Comparison of ENCODE assay signal across 8 cellular contexts in the genomic region with DNA sequence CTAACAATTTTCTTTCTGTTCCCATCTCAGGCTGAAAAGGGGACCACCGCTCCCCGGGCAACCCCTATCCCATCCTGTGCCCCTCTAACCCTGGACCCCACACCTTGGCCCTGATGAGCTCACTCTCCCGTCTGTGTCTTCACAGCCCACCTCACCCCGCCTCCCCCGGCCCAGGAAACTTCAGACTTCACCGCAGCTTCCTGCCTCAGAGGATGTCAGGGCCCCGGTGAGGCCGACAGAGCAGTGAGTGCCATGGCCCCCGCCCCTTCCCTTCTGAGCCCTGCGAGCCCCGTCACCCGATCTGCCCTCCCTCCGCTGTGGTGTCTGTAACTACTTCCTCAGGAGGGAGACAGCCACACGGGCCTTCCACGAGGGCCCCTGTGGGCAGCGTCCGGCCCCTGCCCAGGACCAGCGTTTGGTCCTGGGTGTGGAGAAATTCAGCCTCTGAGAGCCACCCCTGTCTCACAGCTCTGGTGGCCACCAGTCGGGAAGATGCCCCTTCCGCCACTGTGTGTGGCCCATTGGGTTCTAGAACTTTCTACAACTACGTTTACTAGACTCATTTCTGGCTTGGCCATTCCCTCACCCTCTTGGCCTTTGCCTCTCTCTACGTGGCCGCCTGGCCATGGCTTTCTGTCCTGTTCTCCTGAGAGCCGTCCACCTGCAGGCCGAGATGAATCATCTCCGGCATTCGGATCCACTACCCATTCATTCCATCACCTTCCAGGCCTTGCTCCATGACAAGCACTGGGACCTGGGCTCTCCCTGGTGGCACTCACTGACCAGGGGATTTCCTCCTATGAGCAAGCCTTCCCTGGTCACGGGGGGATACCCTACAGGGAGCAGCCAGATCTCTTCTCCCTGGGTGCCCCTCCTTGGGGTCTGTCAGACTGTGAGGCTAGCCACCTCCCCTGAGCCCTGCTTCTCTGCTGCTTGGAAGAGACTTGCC. TPM values are rescaled to one million over a fixed set of nuclear protein-coding genes. Genes with fewer than 3 reads are reported as not detected.
DNase-seq lines count a peak whose midpoint lies in the region; ATAC-seq and TF ChIP-seq lines count a peak whose summit lies in the region.

No MANE protein-coding gene starts in this region.

- peak overlapping the region; percentile 80 to 97 (median 89) for H3K27ac ChIP-seq in Peyer's patch
- peak overlapping the region; percentile 44 to 69 (median 51) for H3K27ac ChIP-seq in right lobe of liver

- no peak for TF ChIP-seq CTCF in GM12865 (IDR thresholded peaks at IDR 0.05; ENCODE audit: insufficient read depth, low read depth, low read length, missing control alignments)
- TF ChIP-seq CTCF in Peyer's patch (IDR thresholded peaks at IDR 0.05), result no peak
- TF ChIP-seq CTCF in right lobe of liver (IDR thresholded peaks at IDR 0.05), result no peak
- TF ChIP-seq CTCF in foreskin fibroblast (IDR thresholded peaks at IDR 0.05; ENCODE audit: low read depth, low read length), result no peak

- peak overlapping the region; percentile 71 for H3K4me3 ChIP-seq in GM12865 (ENCODE audit: low read depth, low read length)
- H3K4me3 ChIP-seq in Peyer's patch, result peak overlapping the region; percentile 13 to 38 (median 26)
- no peak overlapping the region for H3K4me3 ChIP-seq in right lobe of liver
- no peak overlapping the region for H3K4me3 ChIP-seq in foreskin fibroblast (ENCODE audit: low read depth in 1 of 2, low read length in 2 of 2)

- peak; percentile 39 for ATAC-seq in HG02798 (IDR thresholded peaks at IDR 0.05; ENCODE audit: poor library complexity, unreplicated experiment)
- peak; percentile 12 to 39 (median 20) for ATAC-seq in right lobe of liver

- WGBS in right lobe of liver (ENCODE audit: insufficient coverage, low coverage, low lambda C conversion rate, missing lambda C conversion rate), result 51% methylated on average over 15 of the region's 28 CpGs

- H3K27me3 ChIP-seq in Peyer's patch, result no peaks in the 10 kb centered on the region
- no peaks in the 10 kb centered on the region for H3K27me3 ChIP-seq in right lobe of liver

- H3K36me3 ChIP-seq in Peyer's patch (peaks cover 0 to under 1% (median 0%) of the 10 kb centered on the region in 3 donors), right lobe of liver (no peaks in the 10 kb centered on the region)

- no peaks in the 10 kb centered on the region for H3K9me3 ChIP-seq in Peyer's patch
- H3K9me3 ChIP-seq in right lobe of liver, result no peaks in the 10 kb centered on the region

- intact Hi-C loops in right lobe of liver (cut with DNase I), result no loop called here

- TF ChIP-seq POLR2A in Peyer's patch (IDR thresholded peaks at IDR 0.05) (peak; percentile 29 to 30), right lobe of liver (IDR thresholded peaks at IDR 0.05) (no peak)

- H3K4me1 ChIP-seq in Peyer's patch, result peaks cover 7 to 65% (median 55%) of the 10 kb centered on the region in 4 donors
- peaks cover 0 to 27% (median 8%) of the 10 kb centered on the region in 4 donors for H3K4me1 ChIP-seq in right lobe of liver

- DNase-seq in GM12865 (ENCODE audit: low read depth) (peak; percentile 96), Peyer's patch (peak; percentile 63 to 98 (median 97)), right lobe of liver (peak; percentile 72 to 83 (median 79)), foreskin fibroblast (no peak), globus pallidus (ENCODE audit: low spot score) (no peak)
- peak; percentile 98 for DNase-seq in activated effector memory CD4-positive, alpha-beta T cell treated with anti-CD3 and anti-CD28 coated beads, Interleukin-2, amount 50 U/mL, for 16 hours
- peak; percentile 92 for DNase-seq in stimulated activated CD8-positive, alpha-beta memory T cell treated with anti-CD3 and anti-CD28 coated beads, Interleukin-4, amount 100 ng/mL, for 24 hours (ENCODE audit: low read depth)

RNA-seq across cellular contexts. Expression of gene RHOF, which starts 3.4 kb away (rescaled TPM):
- total RNA-seq in Peyer's patch (100 to 1,000 TPM in 2 of 4 donors, 10 to 100 TPM in 2; 31.4 to 134 (median 91.0) TPM), right lobe of liver (10 to 100 TPM in 2 of 6 experiments, 1 to 10 TPM in 4; 3.7 to 16.2 (median 5.0) TPM)

RNA-seq across cellular contexts. Expression of gene SETD1B, which starts 13.7 kb away (rescaled TPM):
- total RNA-seq in Peyer's patch (10 to 100 TPM; 15.4 to 30.5 (median 25.3) TPM), right lobe of liver (10 to 100 TPM in 3 of 6 experiments, 1 to 10 TPM in 3; 3.7 to 20.0 (median 9.3) TPM)

Comparison
In these comparisons a context has a peak if more than half of its experiments do, and no peak if none do; other contexts are left out.
1. DNase-seq: peak in GM12865 (single experiment), Peyer's patch (3 of 3), activated effector memory CD4-positive, alpha-beta T cell treated with anti-CD3 and anti-CD28 coated beads, Interleukin-2, amount 50 U/mL, for 16 hours (single experiment), right lobe of liver (3 of 3) and stimulated activated CD8-positive, alpha-beta memory T cell treated with anti-CD3 and anti-CD28 coated beads, Interleukin-4, amount 100 ng/mL, for 24 hours (single experiment); none in foreskin fibroblast (0 of 2) and globus pallidus (single experiment).
2. H3K4me3 ChIP-seq: peak in GM12865 (single experiment) and Peyer's patch (4 of 4); none in right lobe of liver (0 of 3) and foreskin fibroblast (0 of 2).